8 cellular contexts compared by ENCODE assay signal in the genomic region with DNA sequence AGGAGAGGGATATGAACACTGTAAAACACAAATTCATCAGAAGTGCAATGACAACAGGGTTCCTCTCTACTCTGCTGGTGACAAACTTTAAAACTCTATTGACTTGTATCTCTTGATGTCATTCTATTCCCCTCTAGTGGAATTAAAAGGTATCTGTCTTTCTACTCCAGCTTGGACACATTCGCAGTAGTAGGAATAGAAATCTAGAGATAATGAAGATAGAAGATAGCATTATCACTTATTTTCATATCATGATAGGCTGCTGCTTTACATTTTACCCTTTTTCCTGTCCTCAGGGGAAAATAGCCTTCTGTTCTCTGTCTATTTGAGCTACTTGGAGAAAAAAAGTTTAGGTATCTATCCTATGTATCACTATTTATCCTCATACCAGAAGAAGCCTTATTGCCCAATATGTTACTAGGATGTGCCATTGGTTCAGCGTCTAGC.
DNase-seq lines count a peak whose midpoint lies in the region; ATAC-seq and TF ChIP-seq lines count a peak whose summit lies in the region.

No MANE protein-coding gene starts in this region.

- H2AFZ ChIP-seq in Loucy (ENCODE audit: low read length) = no peak overlapping the region

- H3F3A ChIP-seq in Loucy (ENCODE audit: low read depth) = no peaks in the 10 kb centered on the region

- no peaks in the 10 kb centered on the region for H4K20me1 ChIP-seq in Loucy (ENCODE audit: insufficient read depth, low read length, poor library complexity, severe bottlenecking)

- H3K4me2 ChIP-seq in Loucy (ENCODE audit: low read depth, low read length, poor library complexity, severe bottlenecking) = no peak overlapping the region

- H3K79me2 ChIP-seq in Loucy (ENCODE audit: insufficient read depth, low read length) = no peaks in the 10 kb centered on the region

- H3K4me1 ChIP-seq in Loucy (ENCODE audit: insufficient read depth, low read length, poor library complexity, severe bottlenecking) (no peaks in the 10 kb centered on the region), adipocyte (ENCODE audit: control insufficient read depth, insufficient read depth, low read length) (peaks cover 11% of the 10 kb centered on the region), ascending aorta (no peaks in the 10 kb centered on the region)

- intact Hi-C loops in ascending aorta (cut with DNase I) = no loop called here

- H3K9me2 ChIP-seq in Loucy (replicated peaks; ENCODE audit: low read depth, low read length) = no peaks in the 10 kb centered on the region

- no peak overlapping the region for H3K27ac ChIP-seq in ascending aorta

- H3K9me3 ChIP-seq in Loucy (ENCODE audit: insufficient read depth, low read depth, low read length) (no peaks in the 10 kb centered on the region), adipocyte (ENCODE audit: control insufficient read depth, low read length) (no peaks in the 10 kb centered on the region), ascending aorta (no peaks in the 10 kb centered on the region)

- no peak overlapping the region for H3K9ac ChIP-seq in Loucy (ENCODE audit: low read depth, low read length, poor library complexity, severe bottlenecking)
- H3K9ac ChIP-seq in adipocyte (ENCODE audit: low read length) = no peak overlapping the region

- no peak overlapping the region for H3K4me3 ChIP-seq in Loucy (ENCODE audit: low read length, poor library complexity, severe bottlenecking)
- H3K4me3 ChIP-seq in adipocyte (ENCODE audit: low read length) = no peak overlapping the region
- no peak overlapping the region for H3K4me3 ChIP-seq in ascending aorta

- H3K27me3 ChIP-seq in Loucy (ENCODE audit: insufficient read depth, low read length, poor library complexity, severe bottlenecking) (no peaks in the 10 kb centered on the region), adipocyte (replicated peaks; ENCODE audit: control insufficient read depth, insufficient read depth, low read length) (no peaks in the 10 kb centered on the region), ascending aorta (no peaks in the 10 kb centered on the region)

- DNase-seq in DMS53 (lab: John Stamatoyannopoulos, UW) = peak; percentile 77
- DNase-seq in adipocyte (ENCODE audit: low read depth) = peak; percentile 55
- DNase-seq in kidney glomerular epithelial cell (lab: John Stamatoyannopoulos, UW) = peak; percentile 41
- no peak for DNase-seq in islet precursor cell
- DNase-seq in RPMI8226 = no peak
- DNase-seq in ascending aorta (ENCODE audit: low spot score in 2 of 2) = no peak

- H3K36me3 ChIP-seq in Loucy (ENCODE audit: insufficient read depth, low read length) (no peaks in the 10 kb centered on the region), adipocyte (ENCODE audit: control insufficient read depth, insufficient read depth, low read length, severe bottlenecking) (no peaks in the 10 kb centered on the region), ascending aorta (no peaks in the 10 kb centered on the region)

- ATAC-seq in HG02884 (IDR thresholded peaks at IDR 0.05; ENCODE audit: unreplicated experiment) = no peak

- TF ChIP-seq CTCF in Loucy (conservative IDR thresholded peaks at IDR 0.05; ENCODE audit: low read length) = peak; percentile 51
- peak in 1 of 3 experiments; percentile 27 for TF ChIP-seq CTCF in ascending aorta (IDR thresholded peaks at IDR 0.05)

Comparison
In these comparisons a context has a peak if more than half of its experiments do, and no peak if none do; other contexts are left out.
1. DNase-seq: peak in DMS53 (single experiment), adipocyte (single experiment) and kidney glomerular epithelial cell (single experiment); none in islet precursor cell (single experiment), RPMI8226 (single experiment) and ascending aorta (0 of 2).